ENCODE assay signal across 3 cellular contexts in genomic region chr19:17108453-17108784, GRCh38.
A peak's percentile ranks its signal among the peaks of the same experiment; 100 is the strongest.
TF ChIP-seq lines count a peak whose summit lies in the region.

No MANE protein-coding gene starts in this region.

TF ChIP-seq in A549, 52 proteins besides CTCF, POLR2A, EP300 and RAD21:
- TF ChIP-seq KDM1A (IDR thresholded peaks at IDR 0.05; ENCODE audit: low read depth) (no peak), E2F6 (IDR thresholded peaks at IDR 0.05; ENCODE audit: borderline replicate concordance, low read depth) (no peak), MAZ (IDR thresholded peaks at IDR 0.05; ENCODE audit: borderline replicate concordance, low read depth, low read length) (no peak), HOXB13 (CRISPR knock-in tag; IDR thresholded peaks at IDR 0.05; ENCODE audit: low read depth) (no peak), ZFP36 (IDR thresholded peaks at IDR 0.05; ENCODE audit: borderline replicate concordance, partially characterized antibody) (no peak), RCOR1 (IDR thresholded peaks at IDR 0.05; ENCODE audit: low read depth, low read length) (no peak), EHF (CRISPR knock-in tag; IDR thresholded peaks at IDR 0.05) (no peak), HOXA7 (CRISPR knock-in tag; IDR thresholded peaks at IDR 0.05) (no peak), RNF2 (IDR thresholded peaks at IDR 0.05; ENCODE audit: borderline replicate concordance, low read depth) (no peak), HMGXB4 (CRISPR knock-in tag; IDR thresholded peaks at IDR 0.05; ENCODE audit: borderline replicate concordance) (no peak), ZNF302 (CRISPR knock-in tag; IDR thresholded peaks at IDR 0.05) (no peak), FOSB (CRISPR knock-in tag; IDR thresholded peaks at IDR 0.05) (no peak), USF2 (IDR thresholded peaks at IDR 0.05) (no peak), FOXS1 (CRISPR knock-in tag; IDR thresholded peaks at IDR 0.05) (no peak), HOXB5 (CRISPR knock-in tag; IDR thresholded peaks at IDR 0.05) (no peak), TP53 (CRISPR knock-in tag; IDR thresholded peaks at IDR 0.05) (no peak), HDAC2 (IDR thresholded peaks at IDR 0.05) (no peak), ZSCAN20 (CRISPR knock-in tag; IDR thresholded peaks at IDR 0.05) (no peak), POLR2AphosphoS2 (conservative IDR thresholded peaks at IDR 0.05; ENCODE audit: low read length) (no peak)

TF ChIP-seq in IMR-90, 13 proteins besides CTCF, POLR2A, EP300 and RAD21:
- TF ChIP-seq CHD1 (IDR thresholded peaks at IDR 0.05; ENCODE audit: low read depth, low read length): 0 out of 2 replicates have a peak, but pooled peaks have one; percentile 19
- no peak for TF ChIP-seq NFE2L2 (IDR thresholded peaks at IDR 0.05; ENCODE audit: low read depth, low read length)
- TF ChIP-seq USF2 (IDR thresholded peaks at IDR 0.05; ENCODE audit: low read depth, low read length): no peak

TF ChIP-seq in endothelial cell of umbilical vein, 7 proteins besides CTCF, POLR2A, EP300 and RAD21:
- no peak for TF ChIP-seq POLR2AphosphoS5 (IDR thresholded peaks at IDR 0.05; ENCODE audit: insufficient read depth, low read depth, low read length)
- TF ChIP-seq EZH2 (IDR thresholded peaks at IDR 0.05; ENCODE audit: borderline replicate concordance, low read depth, low read length, severe bottlenecking): no peak
- TF ChIP-seq JUN (IDR thresholded peaks at IDR 0.05; ENCODE audit: borderline replicate concordance, insufficient read depth, insufficient read length, low read depth): no peak
- TF ChIP-seq MYC (IDR thresholded peaks at IDR 0.05; ENCODE audit: low read depth, low read length): no peak
- TF ChIP-seq MAX (IDR thresholded peaks at IDR 0.05; ENCODE audit: insufficient read depth, insufficient read length): no peak
- no peak for TF ChIP-seq GATA2 (IDR thresholded peaks at IDR 0.05; ENCODE audit: insufficient read depth, insufficient read length, low read depth, low read length)
- no peak for TF ChIP-seq FOS (IDR thresholded peaks at IDR 0.05; ENCODE audit: borderline replicate concordance, insufficient read depth, low read length)
